Comparison of ENCODE assay signal across 1 cellular context in genomic region chr9:35688558-35689350, GRCh38.
TF ChIP-seq lines count a peak whose summit lies in the region.

No MANE protein-coding gene starts in this region.

TF ChIP-seq in IMR-90, 13 proteins besides CTCF, POLR2A, EP300 and RAD21 (continued from another document):
- TF ChIP-seq USF2 (IDR thresholded peaks at IDR 0.05; ENCODE audit: low read depth, low read length) (no peak), RCOR1 (IDR thresholded peaks at IDR 0.05; ENCODE audit: insufficient replicate concordance, low read length) (peak; percentile 34), CHD1 (IDR thresholded peaks at IDR 0.05; ENCODE audit: low read depth, low read length) (no peak), BHLHE40 (IDR thresholded peaks at IDR 0.05; ENCODE audit: low read depth, low read length) (no peak)
